In the genomic region with DNA sequence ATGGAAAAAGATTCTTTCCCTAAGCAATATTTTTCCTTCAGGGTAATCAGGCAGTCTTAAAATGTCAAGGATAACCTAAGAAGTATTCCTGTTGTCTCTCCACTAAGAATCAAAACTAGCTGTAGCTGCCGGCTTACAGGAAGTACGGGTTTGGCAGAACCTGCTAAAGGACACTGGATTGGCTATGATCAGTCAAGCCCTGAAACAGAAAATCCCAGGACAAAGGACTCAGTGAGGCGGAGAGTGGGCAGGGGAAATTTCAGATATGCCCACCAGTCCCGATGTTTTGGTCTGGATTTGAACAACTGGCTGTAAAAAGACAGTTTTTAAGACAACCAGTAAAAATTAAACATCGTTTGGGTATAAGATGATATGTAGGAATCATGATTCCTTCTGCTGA, we compare ENCODE assay signal across 22 cellular contexts.
A peak's percentile ranks its signal among the peaks of the same experiment; 100 is the strongest.
DNase-seq lines count a peak whose midpoint lies in the region; ATAC-seq, FAIRE-seq and TF ChIP-seq lines count a peak whose summit lies in the region.
"Had no signal": no experiment of that assay in that cellular context is flagged by ENCODE, and none has a peak within 500 bp of the region (broad histone marks: within the 10 kb centered on the region; RNA-seq: fewer than 3 reads in every experiment).

No MANE protein-coding gene starts in this region.

- DNase-seq in GM23338 (ENCODE audit: low spot score) (no peak), esophagus squamous epithelium (lab: John Stamatoyannopoulos, UW) (no peak), neural crest cell (ENCODE audit: low read depth, low spot score) (no peak), pons (ENCODE audit: low spot score) (no peak), HTR-8/SVneo (ENCODE audit: insufficient read length, low spot score) (no peak)
- DNase-seq in stimulated activated CD4-positive, alpha-beta T cell treated with anti-CD3 and anti-CD28 coated beads, Interleukin-2, amount 100 ng/mL, for 48 hours: no peak
- DNase-seq: activated CD4-positive, alpha-beta T cell treated with anti-CD3 and anti-CD28 coated beads, Interleukin-2, amount 50 U/mL, for 1 hour; activated gamma-delta T cell; amniotic stem cell; CD8-positive, alpha-beta memory T cell; central memory CD4-positive, alpha-beta T cell; HFFc6; KBM-7; MV-4-11; NCI-H446 treated with DMSO at 0.1 percent for 48 hours had no signal

- H3K27me3 ChIP-seq in BLaER1 (no peaks in the 10 kb centered on the region), GM23338 (ENCODE audit: insufficient read depth) (no peaks in the 10 kb centered on the region), esophagus squamous epithelium (no peaks in the 10 kb centered on the region)

- H3K4me3 Mint-ChIP-seq in GM23338: no peak overlapping the region; the same call in 2 of the 3 replicates
- H3K4me3 Mint-ChIP-seq in neural crest cell: peak overlapping the region; percentile 2
- H3K4me3 Mint-ChIP-seq: CD8-positive, alpha-beta memory T cell; HFFc6; memory B cell; natural killer cell treated with Interleukin-12 subunit alpha and Interleukin-12 subunit beta and Interleukin-15 and Interleukin-18, amount 100 ng/mL, for 72 hours; stimulated activated effector memory CD8-positive, alpha-beta T cell treated with anti-CD3 and anti-CD28 coated beads, Interleukin-12 subunit alpha, Interleukin-12 subunit beta, amount 100 ng/mL, for 72 hours had no signal

- H4K20me1 ChIP-seq in BLaER1 (peaks cover 83% of the 10 kb centered on the region), GM23338 (replicated peaks; ENCODE audit: insufficient read depth) (peaks cover 17% of the 10 kb centered on the region)

- H3K9me2 ChIP-seq in GM23338 (ENCODE audit: insufficient read depth): no peaks in the 10 kb centered on the region

- intact Hi-C loops in esophagus squamous epithelium (cut with DNase I): no loop called here

- ATAC-seq in GM23338 (no peak), GM18502 (IDR thresholded peaks at IDR 0.05; ENCODE audit: poor library complexity, unreplicated experiment) (no peak)
- ATAC-seq: natural killer cell treated with Interleukin-12 subunit alpha and Interleukin-12 subunit beta and Interleukin-15 and Interleukin-18, amount 100 ng/mL, for 72 hours; stimulated activated effector memory CD8-positive, alpha-beta T cell treated with anti-CD3 and anti-CD28 coated beads, Interleukin-12 subunit alpha, Interleukin-12 subunit beta, amount 100 ng/mL, for 72 hours had no signal

- TF ChIP-seq POLR2A in esophagus squamous epithelium (IDR thresholded peaks at IDR 0.05): no peak

- peaks cover 90% of the 10 kb centered on the region for H3K79me2 ChIP-seq in GM23338 (replicated peaks; ENCODE audit: insufficient read depth)

- H3K36me3 ChIP-seq in BLaER1: no peaks in the 10 kb centered on the region
- H3K36me3 ChIP-seq in GM23338 (ENCODE audit: insufficient read depth): no peaks in the 10 kb centered on the region
- no peaks in the 10 kb centered on the region for H3K36me3 ChIP-seq in esophagus squamous epithelium

- H3K4me2 ChIP-seq in BLaER1 (peak overlapping the region; percentile 66), GM23338 (no peak overlapping the region)

- H3K4me1 ChIP-seq in BLaER1: peaks cover 92% of the 10 kb centered on the region
- H3K4me1 ChIP-seq in GM23338 (ENCODE audit: insufficient read depth): peaks cover 7% of the 10 kb centered on the region
- peaks cover 12 to 83% (median 32%) of the 10 kb centered on the region in 3 donors for H3K4me1 ChIP-seq in esophagus squamous epithelium

- H3K9me3 Mint-ChIP-seq in GM23338 (no peaks in the 10 kb centered on the region), neural crest cell (peaks cover 2% of the 10 kb centered on the region)
- H3K9me3 Mint-ChIP-seq: CD8-positive, alpha-beta memory T cell; HFFc6; natural killer cell treated with Interleukin-12 subunit alpha and Interleukin-12 subunit beta and Interleukin-15 and Interleukin-18, amount 100 ng/mL, for 72 hours; stimulated activated effector memory CD8-positive, alpha-beta T cell treated with anti-CD3 and anti-CD28 coated beads, Interleukin-12 subunit alpha, Interleukin-12 subunit beta, amount 100 ng/mL, for 72 hours had no signal

- H3K9me3 ChIP-seq in BLaER1 (peaks cover 8% of the 10 kb centered on the region; the same call in 1 of the 2 replicates), esophagus squamous epithelium (no peaks in the 10 kb centered on the region)

- H3K4me1 Mint-ChIP-seq in GM23338: peaks cover 66% of the 10 kb centered on the region
- H3K4me1 Mint-ChIP-seq in neural crest cell: peaks cover 76% of the 10 kb centered on the region

- no peak overlapping the region for H2AFZ ChIP-seq in GM23338

- H3F3A ChIP-seq in GM23338 (replicated peaks; ENCODE audit: low read depth): no peaks in the 10 kb centered on the region

- TF ChIP-seq CTCF in GM23338 (conservative IDR thresholded peaks at IDR 0.05; ENCODE audit: low read depth in 2 of 2) (no peak), esophagus squamous epithelium (IDR thresholded peaks at IDR 0.05) (no peak), neural crest cell (conservative IDR thresholded peaks at IDR 0.05) (no peak)

- 61 to 76% methylated on average over 5 of the region's 5 CpGs for WGBS in esophagus squamous epithelium, 2 donors

- H3K27me3 Mint-ChIP-seq in GM23338 (ENCODE audit: insufficient read depth, low read depth, poor library complexity) (peaks cover 22% of the 10 kb centered on the region), neural crest cell (ENCODE audit: low read depth) (no peaks in the 10 kb centered on the region)
- H3K27me3 Mint-ChIP-seq: CD8-positive, alpha-beta memory T cell; memory B cell; natural killer cell treated with Interleukin-12 subunit alpha and Interleukin-12 subunit beta and Interleukin-15 and Interleukin-18, amount 100 ng/mL, for 72 hours had no signal

- H3K27ac Mint-ChIP-seq in GM23338: peak overlapping the region; percentile 16; the same call in 1 of the 2 replicates
- no peak overlapping the region for H3K27ac Mint-ChIP-seq in neural crest cell (ENCODE audit: unreplicated experiment)
- H3K27ac Mint-ChIP-seq: HFFc6; memory B cell; stimulated activated effector memory CD8-positive, alpha-beta T cell treated with anti-CD3 and anti-CD28 coated beads, Interleukin-12 subunit alpha, Interleukin-12 subunit beta, amount 100 ng/mL, for 72 hours had no signal

- H3K36me3 Mint-ChIP-seq in GM23338 (ENCODE audit: low read depth): no peaks in the 10 kb centered on the region
- H3K36me3 Mint-ChIP-seq in neural crest cell (ENCODE audit: low read depth): peaks cover 6% of the 10 kb centered on the region
- H3K36me3 Mint-ChIP-seq: natural killer cell treated with Interleukin-12 subunit alpha and Interleukin-12 subunit beta and Interleukin-15 and Interleukin-18, amount 100 ng/mL, for 72 hours had no signal

- 0 out of 2 replicates have a peak overlapping the region, but pooled peaks have one; percentile 25 for H3K9ac ChIP-seq in BLaER1

- FAIRE-seq in HTR-8/SVneo (lab: Jason Lieb, UNC): no peak
- FAIRE-seq: TTC549 had no signal

- H3K27ac ChIP-seq in BLaER1: no peak overlapping the region
- H3K27ac ChIP-seq in GM23338 (ENCODE audit: low read depth): no peak overlapping the region
- peak overlapping the region in 3 of 4 donors; percentile 28 to 73 (median 71) for H3K27ac ChIP-seq in esophagus squamous epithelium
- H3K27ac ChIP-seq: RWPE1 had no signal

- H3K4me3 ChIP-seq in BLaER1 (no peak overlapping the region), GM23338 (no peak overlapping the region), esophagus squamous epithelium (no peak overlapping the region)

TF ChIP-seq in GM23338, 12 proteins besides CTCF, POLR2A, EP300 and RAD21 (continues in another document):
- TF ChIP-seq, protein P1, sequence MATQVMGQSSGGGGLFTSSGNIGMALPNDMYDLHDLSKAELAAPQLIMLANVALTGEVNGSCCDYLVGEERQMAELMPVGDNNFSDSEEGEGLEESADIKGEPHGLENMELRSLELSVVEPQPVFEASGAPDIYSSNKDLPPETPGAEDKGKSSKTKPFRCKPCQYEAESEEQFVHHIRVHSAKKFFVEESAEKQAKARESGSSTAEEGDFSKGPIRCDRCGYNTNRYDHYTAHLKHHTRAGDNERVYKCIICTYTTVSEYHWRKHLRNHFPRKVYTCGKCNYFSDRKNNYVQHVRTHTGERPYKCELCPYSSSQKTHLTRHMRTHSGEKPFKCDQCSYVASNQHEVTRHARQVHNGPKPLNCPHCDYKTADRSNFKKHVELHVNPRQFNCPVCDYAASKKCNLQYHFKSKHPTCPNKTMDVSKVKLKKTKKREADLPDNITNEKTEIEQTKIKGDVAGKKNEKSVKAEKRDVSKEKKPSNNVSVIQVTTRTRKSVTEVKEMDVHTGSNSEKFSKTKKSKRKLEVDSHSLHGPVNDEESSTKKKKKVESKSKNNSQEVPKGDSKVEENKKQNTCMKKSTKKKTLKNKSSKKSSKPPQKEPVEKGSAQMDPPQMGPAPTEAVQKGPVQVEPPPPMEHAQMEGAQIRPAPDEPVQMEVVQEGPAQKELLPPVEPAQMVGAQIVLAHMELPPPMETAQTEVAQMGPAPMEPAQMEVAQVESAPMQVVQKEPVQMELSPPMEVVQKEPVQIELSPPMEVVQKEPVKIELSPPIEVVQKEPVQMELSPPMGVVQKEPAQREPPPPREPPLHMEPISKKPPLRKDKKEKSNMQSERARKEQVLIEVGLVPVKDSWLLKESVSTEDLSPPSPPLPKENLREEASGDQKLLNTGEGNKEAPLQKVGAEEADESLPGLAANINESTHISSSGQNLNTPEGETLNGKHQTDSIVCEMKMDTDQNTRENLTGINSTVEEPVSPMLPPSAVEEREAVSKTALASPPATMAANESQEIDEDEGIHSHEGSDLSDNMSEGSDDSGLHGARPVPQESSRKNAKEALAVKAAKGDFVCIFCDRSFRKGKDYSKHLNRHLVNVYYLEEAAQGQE (IDR thresholded peaks at IDR 0.05; ENCODE audit: unreplicated experiment): no peak
- no peak for TF ChIP-seq ZNF114 (CRISPR knock-in tag; IDR thresholded peaks at IDR 0.05)
- no peak for TF ChIP-seq JUNB (IDR thresholded peaks at IDR 0.05; ENCODE audit: unreplicated experiment)
- no peak for TF ChIP-seq CREB1 (CRISPR knock-in tag; IDR thresholded peaks at IDR 0.05; ENCODE audit: low read depth)
- TF ChIP-seq POLR2AphosphoS5 (IDR thresholded peaks at IDR 0.05; ENCODE audit: low read depth): no peak
- TF ChIP-seq STAT1 (IDR thresholded peaks at IDR 0.05; ENCODE audit: unreplicated experiment): no peak

Comparison
In these comparisons a context has a peak if more than half of its experiments do, and no peak if none do; other contexts are left out.
1. H3K27ac ChIP-seq: peak in esophagus squamous epithelium (3 of 4); none in BLaER1 (single experiment) and GM23338 (single experiment).